In genomic region chr10:71964669-71965515, GRCh38 we compare ENCODE assay signal across 1 cellular context.
TF ChIP-seq lines count a peak whose summit lies in the region.

No MANE protein-coding gene starts in this region.

TF ChIP-seq in HepG2, 621 proteins besides CTCF, POLR2A, EP300 and RAD21 (continued from another document and continues in another):
- TF ChIP-seq, protein P1, sequence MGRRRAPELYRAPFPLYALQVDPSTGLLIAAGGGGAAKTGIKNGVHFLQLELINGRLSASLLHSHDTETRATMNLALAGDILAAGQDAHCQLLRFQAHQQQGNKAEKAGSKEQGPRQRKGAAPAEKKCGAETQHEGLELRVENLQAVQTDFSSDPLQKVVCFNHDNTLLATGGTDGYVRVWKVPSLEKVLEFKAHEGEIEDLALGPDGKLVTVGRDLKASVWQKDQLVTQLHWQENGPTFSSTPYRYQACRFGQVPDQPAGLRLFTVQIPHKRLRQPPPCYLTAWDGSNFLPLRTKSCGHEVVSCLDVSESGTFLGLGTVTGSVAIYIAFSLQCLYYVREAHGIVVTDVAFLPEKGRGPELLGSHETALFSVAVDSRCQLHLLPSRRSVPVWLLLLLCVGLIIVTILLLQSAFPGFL (CRISPR knock-in tag; IDR thresholded peaks at IDR 0.05): no peak
- TF ChIP-seq ZNF224 (CRISPR knock-in tag; IDR thresholded peaks at IDR 0.05): no peak
- no peak for TF ChIP-seq PHF21A (CRISPR knock-in tag; IDR thresholded peaks at IDR 0.05)
- no peak for TF ChIP-seq PLSCR1 (CRISPR knock-in tag; IDR thresholded peaks at IDR 0.05; ENCODE audit: borderline replicate concordance)
- peak; percentile 18; the same call in 1 of the 2 replicates for TF ChIP-seq ZNF225 (CRISPR knock-in tag; IDR thresholded peaks at IDR 0.05)
- TF ChIP-seq LBX2 (CRISPR knock-in tag; IDR thresholded peaks at IDR 0.05; ENCODE audit: borderline replicate concordance): 0 out of 2 replicates have a peak, but pooled peaks have one; percentile 74
- TF ChIP-seq TCF12 (IDR thresholded peaks at IDR 0.05): no peak
- TF ChIP-seq TCF12 (CRISPR knock-in tag; IDR thresholded peaks at IDR 0.05): no peak
- no peak for TF ChIP-seq TRIM24 (CRISPR knock-in tag; IDR thresholded peaks at IDR 0.05)
- TF ChIP-seq DMAP1 (CRISPR knock-in tag; IDR thresholded peaks at IDR 0.05): no peak
- no peak for TF ChIP-seq USF2 (IDR thresholded peaks at IDR 0.05; ENCODE audit: low read depth, low read length)
- TF ChIP-seq USF2 (CRISPR knock-in tag; IDR thresholded peaks at IDR 0.05; ENCODE audit: borderline replicate concordance): no peak
- TF ChIP-seq, protein P2, sequence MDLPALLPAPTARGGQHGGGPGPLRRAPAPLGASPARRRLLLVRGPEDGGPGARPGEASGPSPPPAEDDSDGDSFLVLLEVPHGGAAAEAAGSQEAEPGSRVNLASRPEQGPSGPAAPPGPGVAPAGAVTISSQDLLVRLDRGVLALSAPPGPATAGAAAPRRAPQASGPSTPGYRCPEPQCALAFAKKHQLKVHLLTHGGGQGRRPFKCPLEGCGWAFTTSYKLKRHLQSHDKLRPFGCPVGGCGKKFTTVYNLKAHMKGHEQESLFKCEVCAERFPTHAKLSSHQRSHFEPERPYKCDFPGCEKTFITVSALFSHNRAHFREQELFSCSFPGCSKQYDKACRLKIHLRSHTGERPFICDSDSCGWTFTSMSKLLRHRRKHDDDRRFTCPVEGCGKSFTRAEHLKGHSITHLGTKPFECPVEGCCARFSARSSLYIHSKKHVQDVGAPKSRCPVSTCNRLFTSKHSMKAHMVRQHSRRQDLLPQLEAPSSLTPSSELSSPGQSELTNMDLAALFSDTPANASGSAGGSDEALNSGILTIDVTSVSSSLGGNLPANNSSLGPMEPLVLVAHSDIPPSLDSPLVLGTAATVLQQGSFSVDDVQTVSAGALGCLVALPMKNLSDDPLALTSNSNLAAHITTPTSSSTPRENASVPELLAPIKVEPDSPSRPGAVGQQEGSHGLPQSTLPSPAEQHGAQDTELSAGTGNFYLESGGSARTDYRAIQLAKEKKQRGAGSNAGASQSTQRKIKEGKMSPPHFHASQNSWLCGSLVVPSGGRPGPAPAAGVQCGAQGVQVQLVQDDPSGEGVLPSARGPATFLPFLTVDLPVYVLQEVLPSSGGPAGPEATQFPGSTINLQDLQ (CRISPR knock-in tag; IDR thresholded peaks at IDR 0.05): no peak
- no peak for TF ChIP-seq ZNF841 (CRISPR knock-in tag; IDR thresholded peaks at IDR 0.05; ENCODE audit: borderline replicate concordance)
- TF ChIP-seq FOXA3 (CRISPR knock-in tag; IDR thresholded peaks at IDR 0.05): no peak
- TF ChIP-seq ZFP36 (IDR thresholded peaks at IDR 0.05; ENCODE audit: borderline replicate concordance, low read depth, low read length, partially characterized antibody): no peak
- no peak for TF ChIP-seq KLF9 (CRISPR knock-in tag; IDR thresholded peaks at IDR 0.05; ENCODE audit: low read depth)
- TF ChIP-seq ZNF761 (CRISPR knock-in tag; conservative IDR thresholded peaks at IDR 0.05): no peak
- no peak for TF ChIP-seq RARA (CRISPR knock-in tag; IDR thresholded peaks at IDR 0.05)
- TF ChIP-seq, protein P3, sequence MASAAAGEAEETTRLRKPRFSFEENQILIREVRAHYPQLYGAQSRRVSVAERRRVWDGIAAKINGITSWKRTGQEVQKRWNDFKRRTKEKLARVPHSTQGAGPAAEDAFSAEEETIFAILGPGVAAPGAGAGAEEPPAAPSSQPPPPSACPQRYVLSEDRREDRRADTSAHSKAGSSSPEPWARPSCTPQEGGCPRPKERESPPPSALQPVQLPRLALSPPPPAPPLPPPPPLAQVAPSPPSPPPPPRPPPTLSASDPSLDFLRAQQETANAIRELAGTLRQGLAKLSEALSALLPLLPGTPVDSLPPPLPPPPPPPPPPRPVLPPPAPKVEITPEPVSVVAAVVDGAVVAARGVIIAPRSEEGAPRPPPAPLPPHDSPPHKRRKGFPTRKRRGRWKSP (CRISPR knock-in tag; IDR thresholded peaks at IDR 0.05): no peak
- TF ChIP-seq ZIK1 (CRISPR knock-in tag; IDR thresholded peaks at IDR 0.05; ENCODE audit: borderline replicate concordance, low read depth): peak; percentile 78; the same call in 1 of the 2 replicates
- TF ChIP-seq U2AF2 (IDR thresholded peaks at IDR 0.05; ENCODE audit: low read depth, low read length): no peak
- TF ChIP-seq HMG20A (CRISPR knock-in tag; IDR thresholded peaks at IDR 0.05; ENCODE audit: borderline replicate concordance): no peak
- TF ChIP-seq ZNF7 (CRISPR knock-in tag; IDR thresholded peaks at IDR 0.05): no peak
- no peak for TF ChIP-seq ZNF605 (CRISPR knock-in tag; IDR thresholded peaks at IDR 0.05)
- TF ChIP-seq SRSF4 (IDR thresholded peaks at IDR 0.05; ENCODE audit: low read depth, low read length, poor library complexity, severe bottlenecking): no peak
- TF ChIP-seq ARNT2 (CRISPR knock-in tag; IDR thresholded peaks at IDR 0.05; ENCODE audit: low read depth): no peak
- TF ChIP-seq FUBP1 (CRISPR knock-in tag; IDR thresholded peaks at IDR 0.05; ENCODE audit: borderline replicate concordance): no peak
- no peak for TF ChIP-seq SYNCRIP (IDR thresholded peaks at IDR 0.05; ENCODE audit: insufficient read depth, low read depth, low read length)
- no peak for TF ChIP-seq ZKSCAN1 (IDR thresholded peaks at IDR 0.05; ENCODE audit: low read length)
- no peak for TF ChIP-seq HNF4A (CRISPR knock-in tag; IDR thresholded peaks at IDR 0.05)
- TF ChIP-seq TCF7L2 (IDR thresholded peaks at IDR 0.05; ENCODE audit: low read depth, low read length): no peak
- TF ChIP-seq CEBPZ (IDR thresholded peaks at IDR 0.05; ENCODE audit: low read length): no peak
- TF ChIP-seq ISX (CRISPR knock-in tag; conservative IDR thresholded peaks at IDR 0.05): no peak
- 0 out of 2 replicates have a peak, but pooled peaks have one; percentile 7 for TF ChIP-seq SP2 (CRISPR knock-in tag; IDR thresholded peaks at IDR 0.05)
- TF ChIP-seq, protein P4, sequence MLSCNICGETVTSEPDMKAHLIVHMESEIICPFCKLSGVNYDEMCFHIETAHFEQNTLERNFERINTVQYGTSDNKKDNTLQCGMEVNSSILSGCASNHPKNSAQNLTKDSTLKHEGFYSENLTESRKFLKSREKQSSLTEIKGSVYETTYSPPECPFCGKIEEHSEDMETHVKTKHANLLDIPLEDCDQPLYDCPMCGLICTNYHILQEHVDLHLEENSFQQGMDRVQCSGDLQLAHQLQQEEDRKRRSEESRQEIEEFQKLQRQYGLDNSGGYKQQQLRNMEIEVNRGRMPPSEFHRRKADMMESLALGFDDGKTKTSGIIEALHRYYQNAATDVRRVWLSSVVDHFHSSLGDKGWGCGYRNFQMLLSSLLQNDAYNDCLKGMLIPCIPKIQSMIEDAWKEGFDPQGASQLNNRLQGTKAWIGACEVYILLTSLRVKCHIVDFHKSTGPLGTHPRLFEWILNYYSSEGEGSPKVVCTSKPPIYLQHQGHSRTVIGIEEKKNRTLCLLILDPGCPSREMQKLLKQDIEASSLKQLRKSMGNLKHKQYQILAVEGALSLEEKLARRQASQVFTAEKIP (CRISPR knock-in tag; IDR thresholded peaks at IDR 0.05; ENCODE audit: borderline replicate concordance): no peak
- no peak for TF ChIP-seq ZEB1 (IDR thresholded peaks at IDR 0.05; ENCODE audit: insufficient replicate concordance, low read depth)
- 0 out of 2 replicates have a peak, but pooled peaks have one; percentile 46 for TF ChIP-seq ZNF234 (CRISPR knock-in tag; conservative IDR thresholded peaks at IDR 0.05)
- no peak; the same call in 1 of the 2 replicates for TF ChIP-seq ZSCAN31 (CRISPR knock-in tag; IDR thresholded peaks at IDR 0.05; ENCODE audit: low read depth)
- no peak for TF ChIP-seq ZNF329 (CRISPR knock-in tag; IDR thresholded peaks at IDR 0.05; ENCODE audit: low read depth)
- 0 out of 2 replicates have a peak, but pooled peaks have one; percentile 44 for TF ChIP-seq THAP7 (CRISPR knock-in tag; IDR thresholded peaks at IDR 0.05)
- TF ChIP-seq GMEB2 (CRISPR knock-in tag; IDR thresholded peaks at IDR 0.05; ENCODE audit: low read depth): no peak
- no peak for TF ChIP-seq BRCA1 (CRISPR knock-in tag; IDR thresholded peaks at IDR 0.05)
